In genomic region chr7:24611130-24611529, GRCh38 we compare ENCODE assay signal across 30 cellular contexts.
"Had no signal": no experiment of that assay in that cellular context is flagged by ENCODE, and none has a peak within 500 bp of the region (broad histone marks: within the 10 kb centered on the region; RNA-seq: fewer than 3 reads in every experiment).

No MANE protein-coding gene starts in this region.

- DNase-seq: activated CD4-positive, alpha-beta T cell treated with anti-CD3 and anti-CD28 coated beads, Interleukin-2, amount 10 ng/mL, durations not matched to agents 24 days and 14 days; activated CD4-positive, alpha-beta T cell treated with anti-CD3 and anti-CD28 coated beads, Interleukin-2, amount 50 U/mL, for 4 hours; activated CD8-positive, alpha-beta T cell treated with anti-CD3 and anti-CD28 coated beads for 36 hours; activated gamma-delta T cell; activated naive CD4-positive, alpha-beta T cell treated with Interleukin-2 at 50 U/mL for 16 hours; activated naive CD8-positive, alpha-beta T cell treated with anti-CD3 and anti-CD28 coated beads, Interleukin-2, amount 10 ng/mL, durations not matched to agents 7 days and 5 days; activated T-cell treated with anti-CD3 and anti-CD28 coated beads, Interleukin-2, amount 50 U/mL, for 1 hour; activated T-cell treated with anti-CD3 and anti-CD28 coated beads, Interleukin-2, amount 50 U/mL, for 72 hours; body of pancreas; cerebellar nuclear complex; Karpas-422; MG63; NCI-H1105 treated with DMSO at 0.1 percent for 48 hours; NCI-H1436; NCI-H1694; NCI-H1930; NCI-H2081 treated with DMSO at 0.1 percent for 48 hours; NCI-H226; NCI-H446 treated with DMSO at 0.1 percent for 48 hours; NCI-H524 treated with DMSO at 0.1 percent for 48 hours; PC-3; Peyer's patch; RPMI8226; SIG-M5; SW 1271; T-helper 1 cell; T-helper 2 cell; T-helper 9 cell had no signal

- FAIRE-seq: astrocyte had no signal

- H3K9me3 ChIP-seq: body of pancreas, Peyer's patch had no signal

- H3K27ac ChIP-seq: body of pancreas, breast epithelium, Peyer's patch had no signal

- H3K4me1 ChIP-seq: breast epithelium, Peyer's patch had no signal

- H3K4me3 ChIP-seq: body of pancreas, breast epithelium, MG63, Peyer's patch had no signal

- ATAC-seq: activated CD8-positive, alpha-beta T cell treated with anti-CD3 and anti-CD28 coated beads for 36 hours; activated T-cell treated with anti-CD3 and anti-CD28 coated beads, Interleukin-2, amount 50 U/mL, for 72 hours; body of pancreas; PC-3 had no signal

- H3K27me3 ChIP-seq: body of pancreas, breast epithelium, MG63, Peyer's patch had no signal
